7 cellular contexts compared by ENCODE assay signal in genomic region chr12:62799126-62799736, GRCh38.
A peak's percentile ranks its signal among the peaks of the same experiment; 100 is the strongest.
DNase-seq lines count a peak whose midpoint lies in the region; ATAC-seq and TF ChIP-seq lines count a peak whose summit lies in the region.

No MANE protein-coding gene starts in this region.

- H3K4me1 ChIP-seq in PC-3 (ENCODE audit: insufficient read depth, low read length) (peaks cover 17% of the 10 kb centered on the region), psoas muscle (no peaks in the 10 kb centered on the region)

- 18 to 20% (median 20%) methylated on average over 2 of the region's 2 CpGs for WGBS in psoas muscle, 3 donors

- H3K4me1 Mint-ChIP-seq in glutamatergic neuron (ENCODE audit: low read depth, unreplicated experiment) = peaks cover 13% of the 10 kb centered on the region

- H3K4me3 ChIP-seq in GM12864 (ENCODE audit: low read depth, low read length) (no peak overlapping the region), PC-3 (ENCODE audit: low read length) (no peak overlapping the region), psoas muscle (no peak overlapping the region)

- H3K27ac ChIP-seq in PC-3 (ENCODE audit: low read length) (peak overlapping the region; percentile 91), psoas muscle (no peak overlapping the region)

- no peaks in the 10 kb centered on the region for H3K36me3 Mint-ChIP-seq in glutamatergic neuron (ENCODE audit: unreplicated experiment)

- H3K9ac ChIP-seq in PC-3 (ENCODE audit: low read length) = peak overlapping the region; percentile 70

- no peak for DNase-seq in GM12864 (ENCODE audit: low read depth)
- peak; percentile 87 for DNase-seq in PC-3
- peak; percentile 39 for DNase-seq in activated gamma-delta T cell treated with anti-CD3 and anti-CD28 coated beads, Interleukin-2, amount 50 U/mL, for 16 hours (ENCODE audit: low read depth)
- DNase-seq in glutamatergic neuron = peak; percentile 70
- no peak for DNase-seq in psoas muscle

- H3K27me3 Mint-ChIP-seq in glutamatergic neuron (ENCODE audit: unreplicated experiment) = no peaks in the 10 kb centered on the region

- peak overlapping the region; percentile 58 for H3K4me2 ChIP-seq in PC-3 (ENCODE audit: low read length)

- H3K79me2 ChIP-seq in PC-3 (ENCODE audit: low read length) = no peaks in the 10 kb centered on the region

- no peaks in the 10 kb centered on the region for H4K20me1 ChIP-seq in PC-3 (ENCODE audit: low read length)

- TF ChIP-seq EP300 in Ishikawa (IDR thresholded peaks at IDR 0.05; ENCODE audit: borderline replicate concordance) = no peak

- peaks cover 8% of the 10 kb centered on the region for H3F3A ChIP-seq in PC-3 (ENCODE audit: low read length, unreplicated experiment)

- no peak overlapping the region for H2AFZ ChIP-seq in PC-3 (ENCODE audit: low read length)

- peak; percentile 99 for TF ChIP-seq RAD21 in Ishikawa (IDR thresholded peaks at IDR 0.05; ENCODE audit: low read depth)

- no peak overlapping the region for H3K27ac Mint-ChIP-seq in glutamatergic neuron (ENCODE audit: unreplicated experiment)

- POLR2A ChIA-PET in PC-3 (lab: Charles Lee; ENCODE audit: unreplicated experiment) = interaction anchor here (0.7 to 1.1 kb wide), 2 partner anchors 136 to 198 kb away, joined by 3 to 4 read pairs; no protein-coding TSS in a partner anchor

- intact Hi-C loops in PC-3 (cut with micrococcal nuclease) = loop anchor here (1.0 kb wide), 1 partner anchor 361 kb away; no protein-coding TSS in a partner anchor
- intact Hi-C loops in psoas muscle (cut with DNase I) = loop anchor here in 1 of 2 donors (5.0 kb wide), 1 partner anchor 362 kb away; no protein-coding TSS in a partner anchor

- CTCF ChIA-PET in PC-3 (lab: Charles Lee) = interaction anchor here (0.5 to 2.3 kb wide), 6 partner anchors 49 to 280 kb away, joined by 3 to 17 read pairs (median 7); no protein-coding TSS in a partner anchor

- ATAC-seq in GM21786 (IDR thresholded peaks at IDR 0.05; ENCODE audit: unreplicated experiment) (peak; percentile 94), PC-3 (peak; percentile 56), psoas muscle (peak in 3 of 4 donors; percentile 56 to 84 (median 70))

- H3K4me3 Mint-ChIP-seq in glutamatergic neuron (ENCODE audit: unreplicated experiment) = no peak overlapping the region

- no peaks in the 10 kb centered on the region for H3K27me3 ChIP-seq in PC-3 (ENCODE audit: low read length)
- H3K27me3 ChIP-seq in psoas muscle (ENCODE audit: insufficient read depth in 3 of 3, low read length in 2 of 3) = no peaks in the 10 kb centered on the region

- H3K9me2 ChIP-seq in PC-3 (replicated peaks; ENCODE audit: low read length) = no peaks in the 10 kb centered on the region

- no peaks in the 10 kb centered on the region for H3K9me3 Mint-ChIP-seq in glutamatergic neuron (ENCODE audit: unreplicated experiment)

- H3K9me3 ChIP-seq in PC-3 (ENCODE audit: low read length) (no peaks in the 10 kb centered on the region), psoas muscle (no peaks in the 10 kb centered on the region)

- peak; percentile 93 for TF ChIP-seq CTCF in GM12864 (IDR thresholded peaks at IDR 0.05; ENCODE audit: low read depth, low read length, missing control alignments)
- peak; percentile 94 for TF ChIP-seq CTCF in PC-3 (conservative IDR thresholded peaks at IDR 0.05; ENCODE audit: low read depth, low read length)
- TF ChIP-seq CTCF in glutamatergic neuron (IDR thresholded peaks at IDR 0.05; ENCODE audit: partially characterized antibody, unreplicated experiment) = peak; percentile 97
- TF ChIP-seq CTCF in psoas muscle (IDR thresholded peaks at IDR 0.05) = peak; percentile 92

- H3K36me3 ChIP-seq in PC-3 (ENCODE audit: low read depth, low read length) (no peaks in the 10 kb centered on the region), psoas muscle (ENCODE audit: insufficient read depth in 1 of 2, low read depth in 1 of 2) (no peaks in the 10 kb centered on the region)

- no TSS peak for BruUV-seq in PC-3 (replicated peaks; lab: Mats Ljungman, UMichigan)

TF ChIP-seq in Ishikawa, 13 proteins besides CTCF, POLR2A, EP300 and RAD21:
- TF ChIP-seq CREB1 (IDR thresholded peaks at IDR 0.05; ENCODE audit: low read depth) = no peak
- TF ChIP-seq NFIC (IDR thresholded peaks at IDR 0.05) = peak; percentile 14; the same call in 1 of the 2 replicates

Comparison
In these comparisons a context has a peak if more than half of its experiments do, and no peak if none do; other contexts are left out.
1. DNase-seq: peak in PC-3 (single experiment), activated gamma-delta T cell treated with anti-CD3 and anti-CD28 coated beads, Interleukin-2, amount 50 U/mL, for 16 hours (single experiment) and glutamatergic neuron (single experiment); none in GM12864 (single experiment) and psoas muscle (0 of 2).
2. Peak in every context shown above with its lines, with median percentiles within 50 percentile points of each other: CTCF ChIP-seq and ATAC-seq.